Comparison of ENCODE assay signal across 7 cellular contexts in the genomic region with DNA sequence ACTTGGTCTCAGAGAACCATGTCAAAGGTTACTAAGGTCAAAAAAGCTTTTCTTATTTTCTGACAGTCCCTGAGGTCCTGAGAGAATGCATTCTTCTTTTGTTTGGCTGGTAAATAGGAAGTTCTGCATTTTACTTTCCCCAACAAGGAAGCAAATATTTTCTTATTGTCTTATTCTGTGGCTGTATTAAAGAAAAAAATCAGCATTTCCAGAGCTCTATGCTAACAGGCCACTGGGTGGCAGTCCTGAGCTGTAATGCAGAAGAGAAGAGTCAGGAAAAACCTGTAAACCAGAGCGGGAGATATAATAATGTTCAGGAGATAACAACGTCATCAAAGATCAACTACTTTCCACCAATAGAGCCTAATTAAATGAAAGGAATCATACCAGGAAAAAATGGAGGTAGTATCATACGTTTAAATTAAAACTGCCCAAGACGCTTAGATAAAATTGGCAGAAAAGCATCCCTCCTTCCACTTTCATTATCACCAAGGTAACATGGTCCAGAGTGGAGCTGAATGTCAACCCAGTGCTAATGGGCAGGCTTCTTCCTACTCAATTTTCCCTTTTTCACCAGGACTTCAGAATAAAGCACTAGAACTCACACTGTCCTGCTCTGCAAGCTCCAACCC. TPM values are rescaled to one million over a fixed set of nuclear protein-coding genes. Genes with fewer than 3 reads are reported as not detected.
A peak's percentile ranks its signal among the peaks of the same experiment; 100 is the strongest.
DNase-seq lines count a peak whose midpoint lies in the region; ATAC-seq and TF ChIP-seq lines count a peak whose summit lies in the region.

No MANE protein-coding gene starts in this region.

- no peaks in the 10 kb centered on the region for H3K9me3 Mint-ChIP-seq in activated naive CD8-positive, alpha-beta T cell treated with anti-CD3 and anti-CD28 coated beads for 36 hours

- peak overlapping the region; percentile 60 for H3K4me3 Mint-ChIP-seq in activated naive CD8-positive, alpha-beta T cell treated with anti-CD3 and anti-CD28 coated beads for 36 hours

- H3K27me3 ChIP-seq in SU-DHL-6 (ENCODE audit: low read length) (no peaks in the 10 kb centered on the region), heart left ventricle (no peaks in the 10 kb centered on the region)

- H3K4me2 ChIP-seq in SU-DHL-6 (ENCODE audit: low read depth, low read length, poor library complexity, severe bottlenecking) = peak overlapping the region; percentile 47

- DNase-seq in GM13976 (ENCODE audit: low spot score) (peak; percentile 63), NCI-H1105 (lab: John Stamatoyannopoulos, UW) (peak; percentile 77), heart left ventricle (peak; percentile 50 to 73 (median 61)), retinal pigment epithelial cell (ENCODE audit: low read depth) (no peak)
- DNase-seq in activated naive CD8-positive, alpha-beta T cell treated with anti-CD3 and anti-CD28 coated beads for 36 hours = peak; percentile 42

- in situ Hi-C loops in GM13976 (cut with MboI; ENCODE audit: low sequenced_read_pairs, unreplicated experiment) = no loop called here

- peak overlapping the region; percentile 43 for H2AFZ ChIP-seq in SU-DHL-6 (ENCODE audit: low read depth, low read length, severe bottlenecking)

- TF ChIP-seq CTCF in GM13976 (IDR thresholded peaks at IDR 0.05; ENCODE audit: borderline replicate concordance, control extremely low read depth, extremely low read depth, insufficient read depth, missing control alignments) (peak; percentile 77), SU-DHL-6 (IDR thresholded peaks at IDR 0.05; ENCODE audit: insufficient read depth, low read length, poor library complexity, severe bottlenecking) (peak; percentile 100), heart left ventricle (IDR thresholded peaks at IDR 0.05) (peak; percentile 77 to 94 (median 88)), retinal pigment epithelial cell (conservative IDR thresholded peaks at IDR 0.05; ENCODE audit: low read depth, low read length) (peak; percentile 93)

- ATAC-seq in heart left ventricle = peak in 2 of 4 donors; percentile 54 to 63
- no peak for ATAC-seq in GM18511 (IDR thresholded peaks at IDR 0.05; ENCODE audit: unreplicated experiment)

- peaks cover 2 to 33% (median 9%) of the 10 kb centered on the region in 12 donors for H3K4me1 ChIP-seq in heart left ventricle

- peaks cover 10% of the 10 kb centered on the region for H3K4me1 Mint-ChIP-seq in activated naive CD8-positive, alpha-beta T cell treated with anti-CD3 and anti-CD28 coated beads for 36 hours

- H3K27me3 Mint-ChIP-seq in activated naive CD8-positive, alpha-beta T cell treated with anti-CD3 and anti-CD28 coated beads for 36 hours = peaks cover 5% of the 10 kb centered on the region

- no peak for TF ChIP-seq POLR2A in heart left ventricle (IDR thresholded peaks at IDR 0.05)

- intact Hi-C loops in heart left ventricle (cut with DNase I) = loop anchor here in 9 of 10 donors (1.0 to 10.0 kb wide), 11 partner anchors 264 to 494 kb away; no protein-coding TSS in a partner anchor

- no peaks in the 10 kb centered on the region for H3K79me2 ChIP-seq in SU-DHL-6 (ENCODE audit: insufficient read depth, low read length)

- H3K36me3 ChIP-seq in SU-DHL-6 (ENCODE audit: low read length) (no peaks in the 10 kb centered on the region), heart left ventricle (no peaks in the 10 kb centered on the region)

- H3K27ac ChIP-seq in SU-DHL-6 (ENCODE audit: low read depth, low read length) = no peak overlapping the region
- peak overlapping the region in 8 of 12 donors; percentile 5 to 54 (median 26) for H3K27ac ChIP-seq in heart left ventricle

- WGBS in heart left ventricle, 4 donors = 10 to 15% (median 13%) methylated on average over 4 of the region's 4 CpGs

- H3K27ac Mint-ChIP-seq in activated naive CD8-positive, alpha-beta T cell treated with anti-CD3 and anti-CD28 coated beads for 36 hours = no peak overlapping the region

- H3K36me3 Mint-ChIP-seq in activated naive CD8-positive, alpha-beta T cell treated with anti-CD3 and anti-CD28 coated beads for 36 hours = no peaks in the 10 kb centered on the region

- H3K9me3 ChIP-seq in SU-DHL-6 (ENCODE audit: insufficient read depth, low read length) = no peaks in the 10 kb centered on the region
- no peaks in the 10 kb centered on the region for H3K9me3 ChIP-seq in heart left ventricle

- no peak overlapping the region for H3K9ac ChIP-seq in SU-DHL-6 (ENCODE audit: low read length)

- H3K4me3 ChIP-seq in SU-DHL-6 (ENCODE audit: insufficient read depth, low read length, poor library complexity, severe bottlenecking) (peak overlapping the region; percentile 17), heart left ventricle (peak overlapping the region in 9 of 12 donors; percentile 23 to 39 (median 30)), retinal pigment epithelial cell (ENCODE audit: low read length) (no peak overlapping the region)

- H3K9me2 ChIP-seq in SU-DHL-6 (replicated peaks; ENCODE audit: insufficient read depth, low read length) = no peaks in the 10 kb centered on the region

- H3F3A ChIP-seq in SU-DHL-6 (ENCODE audit: insufficient read depth) = no peaks in the 10 kb centered on the region

- no peaks in the 10 kb centered on the region for H4K20me1 ChIP-seq in SU-DHL-6 (ENCODE audit: low read depth, low read length)

RNA-seq across cellular contexts. Expression of gene CARMIL1, which starts 55.6 kb away (rescaled TPM):
- total RNA-seq in activated naive CD8-positive, alpha-beta T cell treated with anti-CD3 and anti-CD28 coated beads for 36 hours = 1 to 10 TPM; 7.1 to 8.1 TPM
- total RNA-seq in heart left ventricle = 1 to 10 TPM; 2.4 to 9.1 (median 5.8) TPM
- polyA plus RNA-seq in heart left ventricle = 1 to 10 TPM; 4.8 to 5.1 TPM
